19 cellular contexts compared by ENCODE assay signal in genomic region chr7:41169307-41169706, GRCh38.
"Had no signal": no experiment of that assay in that cellular context is flagged by ENCODE, and none has a peak within 500 bp of the region (broad histone marks: within the 10 kb centered on the region; RNA-seq: fewer than 3 reads in every experiment).

No MANE protein-coding gene starts in this region.

- H3K9me3 ChIP-seq: esophagus squamous epithelium, left lung, prostate gland, right atrium auricular region, upper lobe of left lung had no signal

- H3K4me2 ChIP-seq: neural progenitor cell had no signal

- H3K9ac ChIP-seq: neural progenitor cell had no signal

- H3K36me3 ChIP-seq: esophagus squamous epithelium, left lung, neural progenitor cell, prostate gland, right atrium auricular region, upper lobe of left lung had no signal

- H3K27me3 ChIP-seq: esophagus squamous epithelium, left lung, neural progenitor cell, right atrium auricular region, upper lobe of left lung had no signal

- H3K27ac ChIP-seq: esophagus squamous epithelium, left lung, neural progenitor cell, prostate gland, right atrium auricular region, upper lobe of left lung had no signal

- H3K4me1 ChIP-seq: esophagus squamous epithelium, left lung, neural progenitor cell, prostate gland, right atrium auricular region, upper lobe of left lung had no signal

- H3K4me3 ChIP-seq: esophagus squamous epithelium, left lung, lung, neural progenitor cell, prostate gland, right atrium auricular region, upper lobe of left lung had no signal

- DNase-seq: activated CD4-positive, alpha-beta T cell treated with anti-CD3 and anti-CD28 coated beads for 1 hour; activated CD4-positive, alpha-beta T cell treated with anti-CD3 and anti-CD28 coated beads, Interleukin-2, amount 50 U/mL, for 1 hour; activated CD8-positive, alpha-beta T cell treated with anti-CD3 and anti-CD28 coated beads, Interleukin-2, amount 10 ng/mL, durations not matched to agents 7 days and 5 days; activated gamma-delta T cell treated with Interleukin-2 at 50 U/mL for 16 hours; activated T-cell treated with anti-CD3 and anti-CD28 coated beads, Interleukin-2, amount 50 U/mL, for 1 hour; aorta; caudate nucleus; effector memory CD4-positive, alpha-beta T cell; esophagus squamous epithelium; left lung; naive thymus-derived CD8-positive, alpha-beta T cell; stimulated activated CD4-positive, alpha-beta T cell treated with anti-CD3 and anti-CD28 coated beads, Interleukin-4, amount 100 ng/mL, for 24 hours; stimulated activated naive CD8-positive, alpha-beta T cell treated with anti-CD3 and anti-CD28 coated beads, Interleukin-15, Interleukin-2, amounts not matched to agents 100 U/mL and 50 U/mL, for 24 hours; T-helper 9 cell; upper lobe of left lung had no signal
